In the genomic region with DNA sequence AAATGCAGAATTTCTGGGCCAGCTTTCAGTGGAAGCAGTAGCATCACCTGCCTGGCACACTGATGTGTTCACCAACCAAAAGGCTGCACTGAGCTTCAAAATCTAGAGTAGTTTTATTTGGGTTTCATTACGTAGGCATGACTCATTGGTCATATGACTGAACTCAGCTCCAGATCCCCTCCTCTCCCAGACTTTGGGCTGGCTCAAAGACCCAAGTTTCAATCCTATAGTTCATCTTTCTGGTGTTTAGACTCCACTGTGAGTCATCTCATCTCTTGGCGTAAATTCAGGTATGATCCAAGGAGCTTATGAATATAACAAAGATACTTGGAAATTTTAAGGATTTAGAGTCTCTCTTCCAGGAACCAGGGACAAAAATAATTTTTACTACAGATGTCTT, we compare ENCODE assay signal across 9 cellular contexts. TPM values are rescaled to one million over a fixed set of nuclear protein-coding genes. Genes with fewer than 3 reads are reported as not detected.
A peak's percentile ranks its signal among the peaks of the same experiment; 100 is the strongest.
DNase-seq lines count a peak whose midpoint lies in the region; ATAC-seq, FAIRE-seq and TF ChIP-seq lines count a peak whose summit lies in the region.
"Had no signal": no experiment of that assay in that cellular context is flagged by ENCODE, and none has a peak within 500 bp of the region (broad histone marks: within the 10 kb centered on the region; RNA-seq: fewer than 3 reads in every experiment).

No MANE protein-coding gene starts in this region.

- H3K4me1 ChIP-seq in keratinocyte (ENCODE audit: control insufficient read depth, extremely low read depth, insufficient read depth, low read length) (peaks cover 10% of the 10 kb centered on the region), aorta (ENCODE audit: control insufficient read depth in 1 of 2, insufficient read depth in 2 of 2, low read length in 2 of 2) (peaks cover 0 to 1% of the 10 kb centered on the region in 2 donors)

- 10 to 17% methylated on average over 2 of the region's 2 CpGs for WGBS in aorta, 2 donors

- peak overlapping the region; percentile 30 for H3K4me2 ChIP-seq in keratinocyte (ENCODE audit: control insufficient read depth, extremely low read depth, insufficient read depth, low read depth, low read length)

- no peaks in the 10 kb centered on the region for H3K36me3 Mint-ChIP-seq in natural killer cell
- H3K36me3 Mint-ChIP-seq in natural killer cell treated with Interleukin-12 subunit alpha and Interleukin-12 subunit beta and Interleukin-15 and Interleukin-18, amount 100 ng/mL, for 72 hours: no peaks in the 10 kb centered on the region
- peaks cover 71% of the 10 kb centered on the region for H3K36me3 Mint-ChIP-seq in activated T-helper 17 cell treated with anti-CD3 and anti-CD28 coated beads, Interleukin-2, amount 50 U/mL, for 72 hours (ENCODE audit: low read depth)

- FAIRE-seq in keratinocyte (lab: Jason Lieb, UNC): peak; percentile 94

- dilution Hi-C loops in keratinocyte (cut with MboI; ENCODE audit: extremely low pct_ligation_motif_present, low sequenced_read_pairs): loop anchor here (25.0 kb wide), 1 partner anchor 117 kb away; a partner anchor contains a TSS

- peaks cover 47% of the 10 kb centered on the region for H3K79me2 ChIP-seq in keratinocyte (ENCODE audit: control insufficient read depth, insufficient read depth, low read length)

- H3K9me1 ChIP-seq in keratinocyte (ENCODE audit: control insufficient read depth, extremely low read depth, insufficient read depth, low read length): no peaks in the 10 kb centered on the region

- H3K4me3 Mint-ChIP-seq in natural killer cell: no peak overlapping the region
- H3K4me3 Mint-ChIP-seq in natural killer cell treated with Interleukin-12 subunit alpha and Interleukin-12 subunit beta and Interleukin-15 and Interleukin-18, amount 100 ng/mL, for 72 hours: no peak overlapping the region
- H3K4me3 Mint-ChIP-seq in activated T-helper 17 cell treated with anti-CD3 and anti-CD28 coated beads, Interleukin-2, amount 50 U/mL, for 72 hours: no peak overlapping the region

- H3K4me3 ChIP-seq in keratinocyte (ENCODE audit: control insufficient read depth in 2 of 3, extremely low read depth in 1 of 3, insufficient read depth in 2 of 3, low read depth in 1 of 3, low read length in 3 of 3): no peak overlapping the region
- H3K4me3 ChIP-seq in aorta (ENCODE audit: low read length in 2 of 2): no peak overlapping the region

- H2AFZ ChIP-seq in keratinocyte (ENCODE audit: control insufficient read depth, low read length): no peak overlapping the region

- peak overlapping the region; percentile 22 for H3K9ac ChIP-seq in keratinocyte (ENCODE audit: control insufficient read depth, extremely low read depth, insufficient read depth, low read length)

- ATAC-seq in natural killer cell (peak in 2 of 3 donors; percentile 30 to 59), aorta (ENCODE audit: low FRiP score) (peak; percentile 83), HG03159 (IDR thresholded peaks at IDR 0.05; ENCODE audit: unreplicated experiment) (no peak)
- ATAC-seq in natural killer cell treated with Interleukin-12 subunit alpha and Interleukin-12 subunit beta and Interleukin-15 and Interleukin-18, amount 100 ng/mL, for 72 hours: no peak
- peak; percentile 86 for ATAC-seq in activated T-helper 17 cell treated with anti-CD3 and anti-CD28 coated beads, Interleukin-2, amount 50 U/mL, for 72 hours (replicated peaks)

- no peak for TF ChIP-seq CTCF in natural killer cell (IDR thresholded peaks at IDR 0.05)
- no peak for TF ChIP-seq CTCF in keratinocyte (optimal IDR thresholded peaks at IDR 0.05 in 1 of 3, IDR thresholded peaks at IDR 0.05 in 1 of 3, conservative IDR thresholded peaks at IDR 0.05 in 1 of 3; ENCODE audit: extremely low read depth in 1 of 3, insufficient read depth in 2 of 3, low read length in 3 of 3)

- H3K27me3 ChIP-seq in keratinocyte (ENCODE audit: control insufficient read depth, extremely low read depth, insufficient read depth, low read length) (no peaks in the 10 kb centered on the region), aorta (ENCODE audit: control insufficient read depth in 1 of 2, insufficient read depth in 2 of 2, low read length in 1 of 2) (no peaks in the 10 kb centered on the region)
- H3K27me3 ChIP-seq: neutrophil had no signal

- H3K36me3 ChIP-seq in keratinocyte (ENCODE audit: control insufficient read depth in 2 of 2, extremely low read depth in 1 of 2, insufficient read depth in 2 of 2, low read length in 2 of 2): peaks cover 0 to 4% of the 10 kb centered on the region in 2 experiments
- no peaks in the 10 kb centered on the region for H3K36me3 ChIP-seq in aorta (ENCODE audit: control insufficient read depth in 1 of 2, insufficient read depth in 2 of 2, low read length in 1 of 2)

- H3K4me1 Mint-ChIP-seq in natural killer cell: peaks cover 6% of the 10 kb centered on the region in 2 donors
- H3K4me1 Mint-ChIP-seq in natural killer cell treated with Interleukin-12 subunit alpha and Interleukin-12 subunit beta and Interleukin-15 and Interleukin-18, amount 100 ng/mL, for 72 hours (ENCODE audit: low read depth in 2 of 2): peaks cover 6% of the 10 kb centered on the region in 2 donors
- peaks cover 5% of the 10 kb centered on the region for H3K4me1 Mint-ChIP-seq in activated T-helper 17 cell treated with anti-CD3 and anti-CD28 coated beads, Interleukin-2, amount 50 U/mL, for 72 hours

- intact Hi-C loops in natural killer cell (cut with micrococcal nuclease): no loop called here
- intact Hi-C loops in aorta (cut with DNase I): no loop called here

- H3K9me3 ChIP-seq in keratinocyte (ENCODE audit: control insufficient read depth, low read depth, low read length) (no peaks in the 10 kb centered on the region), aorta (ENCODE audit: control insufficient read depth, low read length) (no peaks in the 10 kb centered on the region)
- H3K9me3 ChIP-seq: neutrophil had no signal

- no peaks in the 10 kb centered on the region for H3K27me3 Mint-ChIP-seq in natural killer cell (ENCODE audit: low read depth in 2 of 2)
- H3K27me3 Mint-ChIP-seq in natural killer cell treated with Interleukin-12 subunit alpha and Interleukin-12 subunit beta and Interleukin-15 and Interleukin-18, amount 100 ng/mL, for 72 hours: no peaks in the 10 kb centered on the region
- H3K27me3 Mint-ChIP-seq in activated T-helper 17 cell treated with anti-CD3 and anti-CD28 coated beads, Interleukin-2, amount 50 U/mL, for 72 hours: no peaks in the 10 kb centered on the region

- H3K27ac Mint-ChIP-seq in natural killer cell: peak overlapping the region; percentile 60 to 66
- no peak overlapping the region for H3K27ac Mint-ChIP-seq in natural killer cell treated with Interleukin-12 subunit alpha and Interleukin-12 subunit beta and Interleukin-15 and Interleukin-18, amount 100 ng/mL, for 72 hours
- no peak overlapping the region for H3K27ac Mint-ChIP-seq in activated T-helper 17 cell treated with anti-CD3 and anti-CD28 coated beads, Interleukin-2, amount 50 U/mL, for 72 hours

- H4K20me1 ChIP-seq in keratinocyte (ENCODE audit: control insufficient read depth, extremely low read depth, insufficient read depth, low read length): no peaks in the 10 kb centered on the region

- H3K27ac ChIP-seq in keratinocyte (ENCODE audit: control insufficient read depth, insufficient read depth, low read length): peak overlapping the region; percentile 72
- H3K27ac ChIP-seq in aorta (ENCODE audit: low read depth in 1 of 2, low read length in 2 of 2): peak overlapping the region in 1 of 2 donors; percentile 51
- H3K27ac ChIP-seq: neutrophil had no signal

- no peaks in the 10 kb centered on the region for H3K9me3 Mint-ChIP-seq in natural killer cell
- H3K9me3 Mint-ChIP-seq in natural killer cell treated with Interleukin-12 subunit alpha and Interleukin-12 subunit beta and Interleukin-15 and Interleukin-18, amount 100 ng/mL, for 72 hours: no peaks in the 10 kb centered on the region
- no peaks in the 10 kb centered on the region for H3K9me3 Mint-ChIP-seq in activated T-helper 17 cell treated with anti-CD3 and anti-CD28 coated beads, Interleukin-2, amount 50 U/mL, for 72 hours

- DNase-seq in natural killer cell (no peak), keratinocyte (ENCODE audit: low read depth, low spot score) (peak; percentile 79), aorta (peak in 1 of 2 donors; percentile 48), cerebellum (ENCODE audit: low spot score) (no peak), NCI-H345 treated with DMSO at 0.1 percent for 48 hours (lab: John Stamatoyannopoulos, UW; ENCODE audit: unreplicated experiment) (no peak)
- DNase-seq in natural killer cell treated with Interleukin-12 subunit alpha and Interleukin-12 subunit beta and Interleukin-15 and Interleukin-18, amount 100 ng/mL, for 72 hours (ENCODE audit: low spot score): no peak

RNA-seq across cellular contexts. Expression of a gene that starts 17.7 kb away (rescaled TPM):
- 10 to 100 TPM; 29.5 to 37.4 (median 36.0) TPM for total RNA-seq in natural killer cell
- 10 to 100 TPM; 15.6 to 16.6 TPM for total RNA-seq in natural killer cell treated with Interleukin-12 subunit alpha and Interleukin-12 subunit beta and Interleukin-15 and Interleukin-18, amount 100 ng/mL, for 72 hours
- total RNA-seq in activated T-helper 17 cell treated with anti-CD3 and anti-CD28 coated beads, Interleukin-2, amount 50 U/mL, for 72 hours: 10 to 100 TPM; 11.6 TPM
- polyA plus RNA-seq in keratinocyte: 9.0 to 15.4 TPM (median 10.9 TPM) in 3 replicates
- 42.8 TPM for polyA plus RNA-seq in keratinocyte (2011; ENCODE audit: low read depth)
- 6.3 and 13.7 TPM in 2 replicates for polyA plus RNA-seq in keratinocyte (2011; cell fraction: cytosol; rRNA removed)
- polyA plus RNA-seq in keratinocyte (2011; cell fraction: nucleus; rRNA removed): 17.9 and 21.1 TPM in 2 replicates
- 7.8 and 11.8 TPM in 2 replicates for polyA plus RNA-seq in keratinocyte (2012; ENCODE audit: low replicate concordance)
- polyA minus RNA-seq in keratinocyte: 0.59 to 10.1 TPM (median 6.5 TPM) in 3 replicates
- polyA minus RNA-seq in keratinocyte (2011; cell fraction: cytosol; rRNA and poly(A)+ RNA removed): 3.1 TPM
- polyA minus RNA-seq in keratinocyte (2011; cell fraction: nucleus; rRNA and poly(A)+ RNA removed): 5.7 and 12.8 TPM in 2 replicates
- total RNA-seq in aorta: 10 to 100 TPM; 12.4 to 19.5 TPM
- polyA plus RNA-seq in aorta: 10 to 100 TPM in 1 of 2 donors, 1 to 10 TPM in 1; 5.5 to 10.8 TPM
- 32.8 TPM for total RNA-seq in cerebellum

Comparison
In these comparisons a context has a peak if more than half of its experiments do, and no peak if none do; other contexts are left out.
1. ATAC-seq: peak in natural killer cell (2 of 3), activated T-helper 17 cell treated with anti-CD3 and anti-CD28 coated beads, Interleukin-2, amount 50 U/mL, for 72 hours (single experiment) and aorta (single experiment); none in natural killer cell treated with Interleukin-12 subunit alpha and Interleukin-12 subunit beta and Interleukin-15 and Interleukin-18, amount 100 ng/mL, for 72 hours (0 of 2) and HG03159 (single experiment).
2. H3K27ac Mint-ChIP-seq: peak in natural killer cell (2 of 2); none in natural killer cell treated with Interleukin-12 subunit alpha and Interleukin-12 subunit beta and Interleukin-15 and Interleukin-18, amount 100 ng/mL, for 72 hours (0 of 2) and activated T-helper 17 cell treated with anti-CD3 and anti-CD28 coated beads, Interleukin-2, amount 50 U/mL, for 72 hours (single experiment).